ENCODE assay signal across 15 cellular contexts in genomic region chr3:46901591-46902187, GRCh38. TPM values are rescaled to one million over a fixed set of nuclear protein-coding genes. Genes with fewer than 3 reads are reported as not detected.
DNase-seq lines count a peak whose midpoint lies in the region; ATAC-seq and TF ChIP-seq lines count a peak whose summit lies in the region.
"Had no signal": no experiment of that assay in that cellular context is flagged by ENCODE, and none has a peak within 500 bp of the region (broad histone marks: within the 10 kb centered on the region; RNA-seq: fewer than 3 reads in every experiment).

No MANE protein-coding gene starts in this region.

- no peaks in the 10 kb centered on the region for H3K9me3 Mint-ChIP-seq in chondrocyte (ENCODE audit: low read depth)
- no peaks in the 10 kb centered on the region for H3K9me3 Mint-ChIP-seq in mesothelial cell of epicardium
- H3K9me3 Mint-ChIP-seq in HFFc6, result no peaks in the 10 kb centered on the region
- H3K9me3 Mint-ChIP-seq: CD4-positive, CD25-positive, alpha-beta regulatory T cell; H9 had no signal

- H3K4me3 Mint-ChIP-seq in chondrocyte (ENCODE audit: unreplicated experiment) (no peak overlapping the region), mesothelial cell of epicardium (no peak overlapping the region), HFFc6 (no peak overlapping the region)
- H3K4me3 Mint-ChIP-seq: CD4-positive, CD25-positive, alpha-beta regulatory T cell; H9 had no signal

- H3K9me3 ChIP-seq in spleen, result no peaks in the 10 kb centered on the region
- H3K9me3 ChIP-seq: BLaER1 treated with 17β-estradiol and CSF1 and Interleukin-3, amounts not matched to agents 10 nM and 100 nM had no signal

- TF ChIP-seq CTCF in chondrocyte (IDR thresholded peaks at IDR 0.05), result no peak
- no peak for TF ChIP-seq CTCF in mesothelial cell of epicardium (IDR thresholded peaks at IDR 0.05; ENCODE audit: unreplicated experiment)
- no peak for TF ChIP-seq CTCF in spleen (IDR thresholded peaks at IDR 0.05 in 8 of 11, conservative IDR thresholded peaks at IDR 0.05 in 3 of 11)
- TF ChIP-seq CTCF in HFFc6 (IDR thresholded peaks at IDR 0.05), result no peak

- DNase-seq in left cardiac atrium, result peak; percentile 18
- no peak for DNase-seq in Right ventricle myocardium inferior (ENCODE audit: missing footprints)
- peak; percentile 65 for DNase-seq in chondrocyte (ENCODE audit: low spot score)
- no peak for DNase-seq in mesothelial cell of epicardium (ENCODE audit: low spot score in 2 of 2, unreplicated experiment in 2 of 2)
- peak; percentile 60 for DNase-seq in spleen
- DNase-seq in HFFc6, result no peak
- DNase-seq: ACHN; CD4-positive, CD25-positive, alpha-beta regulatory T cell; DMS53; GF-D8; GOT3; H9 had no signal

- H3K36me3 ChIP-seq in spleen, result no peaks in the 10 kb centered on the region
- H3K36me3 ChIP-seq: BLaER1 treated with 17β-estradiol and CSF1 and Interleukin-3, amounts not matched to agents 10 nM and 100 nM had no signal

- TF ChIP-seq POLR2A in spleen (IDR thresholded peaks at IDR 0.05), result no peak

- H3K4me1 Mint-ChIP-seq in chondrocyte (ENCODE audit: low read depth) (peaks cover 6% of the 10 kb centered on the region), mesothelial cell of epicardium (no peaks in the 10 kb centered on the region), HFFc6 (ENCODE audit: low read depth) (peaks cover 7% of the 10 kb centered on the region)
- H3K4me1 Mint-ChIP-seq: H9 had no signal

- H3K4me1 ChIP-seq in spleen, result peaks cover 0 to 30% (median 14%) of the 10 kb centered on the region in 6 donors

- H3K27ac Mint-ChIP-seq in chondrocyte (ENCODE audit: unreplicated experiment), result no peak overlapping the region
- peak overlapping the region; percentile 30 for H3K27ac Mint-ChIP-seq in mesothelial cell of epicardium
- H3K27ac Mint-ChIP-seq in HFFc6, result no peak overlapping the region
- H3K27ac Mint-ChIP-seq: CD4-positive, CD25-positive, alpha-beta regulatory T cell had no signal

- no peak for ATAC-seq in left cardiac atrium
- ATAC-seq in Right ventricle myocardium inferior, result no peak
- ATAC-seq in HG03460 (IDR thresholded peaks at IDR 0.05; ENCODE audit: unreplicated experiment), result no peak

- intact Hi-C loops in left cardiac atrium (cut with DNase I) (no loop called here), Right ventricle myocardium inferior (cut with DNase I) (no loop called here), spleen (cut with DNase I; ENCODE audit: low total_unique reads) (no loop called here)

- WGBS in spleen, 5 donors, result 86 to 94% (median 92%) methylated on average over 5 to 17 of the region's 17 CpGs

- H3K27me3 Mint-ChIP-seq in chondrocyte (ENCODE audit: low read depth), result no peaks in the 10 kb centered on the region
- no peaks in the 10 kb centered on the region for H3K27me3 Mint-ChIP-seq in mesothelial cell of epicardium (ENCODE audit: low read depth)
- H3K27me3 Mint-ChIP-seq in HFFc6 (ENCODE audit: insufficient read depth), result peaks cover 4% of the 10 kb centered on the region

- H3K4me3 ChIP-seq in spleen, result no peak overlapping the region
- H3K4me3 ChIP-seq: BLaER1 treated with 17β-estradiol and CSF1 and Interleukin-3, amounts not matched to agents 10 nM and 100 nM had no signal

- H3K36me3 Mint-ChIP-seq in chondrocyte (ENCODE audit: low read depth), result no peaks in the 10 kb centered on the region
- no peaks in the 10 kb centered on the region for H3K36me3 Mint-ChIP-seq in mesothelial cell of epicardium
- no peaks in the 10 kb centered on the region for H3K36me3 Mint-ChIP-seq in HFFc6 (ENCODE audit: low read depth)
- H3K36me3 Mint-ChIP-seq: CD4-positive, CD25-positive, alpha-beta regulatory T cell had no signal

- no peak overlapping the region for H3K27ac ChIP-seq in spleen
- H3K27ac ChIP-seq: BLaER1 treated with 17β-estradiol and CSF1 and Interleukin-3, amounts not matched to agents 10 nM and 100 nM had no signal

- peaks cover 0 to 23% (median 14%) of the 10 kb centered on the region in 7 donors for H3K27me3 ChIP-seq in spleen (replicated peaks in 1 of 7)

RNA-seq across cellular contexts. Expression of gene PTH1R, which starts 24.2 kb away (rescaled TPM):
- total RNA-seq in left cardiac atrium (10 to 100 TPM in 1 of 2 donors, 1 to 10 TPM in 1; 5.4 to 10.0 TPM), Right ventricle myocardium inferior (12.7 TPM), chondrocyte (2.4 to 6.3 TPM (median 3.1 TPM) in 3 replicates), mesothelial cell of epicardium (34.3 to 38.0 TPM (median 36.4 TPM) in 3 replicates), spleen (10 to 100 TPM in 6 of 7 donors, 1 to 10 TPM in 1; 5.1 to 38.7 (median 21.9) TPM)
- polyA plus RNA-seq in spleen, result 100 to 1,000 TPM in 1 of 3 donors, 10 to 100 TPM in 2; 61.8 to 190 (median 67.1) TPM
- 1 to 10 TPM in 2 of 6 experiments, under 1 TPM in 3, not detected in 1; 0.09 to 1.4 (median 0.85) TPM for total RNA-seq in HFFc6 (2021; fragmentation: NEBNext Ultra II Directional; extraction: Animal tissue kit (Norgen Biotek cat#: 25700))
- total RNA-seq: CD4-positive, CD25-positive, alpha-beta regulatory T cell; HT-29 had no signal
- polyA plus RNA-seq: CD4-positive, CD25-positive, alpha-beta regulatory T cell had no signal

RNA-seq across cellular contexts. Expression of gene MYL3, which starts 38.4 kb away (rescaled TPM):
- 100 to 1,000 TPM; 157 to 557 TPM for total RNA-seq in left cardiac atrium
- 11,437 TPM for total RNA-seq in Right ventricle myocardium inferior
- 0.22 to 0.82 TPM in 2 of 3 replicates, not detected in the other for total RNA-seq in chondrocyte
- 5.2 to 6.8 TPM (median 5.3 TPM) in 3 replicates for total RNA-seq in mesothelial cell of epicardium
- 10 to 100 TPM in 2 of 7 donors, 1 to 10 TPM in 5; 1.9 to 16.2 (median 7.3) TPM for total RNA-seq in spleen
- polyA plus RNA-seq in spleen, result 1 to 10 TPM; 2.6 to 6.7 (median 5.3) TPM
- total RNA-seq in HFFc6 (2021; fragmentation: NEBNext Ultra II Directional; extraction: Animal tissue kit (Norgen Biotek cat#: 25700)), result under 1 TPM in 2 of 6 experiments, not detected in 4; 0.30 to 0.31 TPM
- total RNA-seq: CD4-positive, CD25-positive, alpha-beta regulatory T cell; HT-29 had no signal
- polyA plus RNA-seq: CD4-positive, CD25-positive, alpha-beta regulatory T cell had no signal

Comparison
In these comparisons a context has a peak if more than half of its experiments do, and no peak if none do; other contexts are left out.
1. DNase-seq: peak in left cardiac atrium (single experiment), chondrocyte (single experiment) and spleen (single experiment); none in Right ventricle myocardium inferior (single experiment), mesothelial cell of epicardium (0 of 2) and HFFc6 (single experiment).
2. RNA of gene MYL3, which starts 38.4 kb away (total RNA-seq): 11,437 TPM in Right ventricle myocardium inferior (single experiment); 157 to 557 TPM in left cardiac atrium, 1.9 to 16.2 TPM in spleen, 5.2 to 6.8 TPM in mesothelial cell of epicardium, 0.30 to 0.31 TPM in HFFc6 and 0.22 to 0.82 TPM in chondrocyte; every median in the first group is over 10 times any median in the second.